ENCODE assay signal across 8 cellular contexts in genomic region chr18:49460958-49461601, GRCh38. TPM values are rescaled to one million over a fixed set of nuclear protein-coding genes. Genes with fewer than 3 reads are reported as not detected.
DNase-seq lines count a peak whose midpoint lies in the region; ATAC-seq, FAIRE-seq and TF ChIP-seq lines count a peak whose summit lies in the region.

No MANE protein-coding gene starts in this region.

- no peak overlapping the region for H3K4ac ChIP-seq in trophoblast cell (ENCODE audit: low read depth, low read length)

- DNase-seq in ELR (ENCODE audit: low read depth) (peak; percentile 14), NT2/D1 (ENCODE audit: low read depth, low spot score) (no peak), endothelial cell of umbilical vein (ENCODE audit: low read depth, low spot score) (no peak), trophoblast cell (peak; percentile 58 to 84), SK-N-DZ (ENCODE audit: low spot score) (no peak), urothelium cell line (ENCODE audit: low spot score) (no peak), retina (no peak)

- POLR2A ChIA-PET in endothelial cell of umbilical vein (lab: Charles Lee): interaction anchor here (0.7 kb wide), 1 partner anchor 743 kb away, joined by 4 read pairs; no protein-coding TSS in a partner anchor

- peak overlapping the region; percentile 9 for H3K4me3 ChIP-seq in NT2/D1 (ENCODE audit: insufficient read length, low read depth)
- H3K4me3 ChIP-seq in endothelial cell of umbilical vein (replicated peaks in 1 of 3; ENCODE audit: insufficient read depth in 1 of 3, low read depth in 1 of 3, low read length in 3 of 3): peak overlapping the region; percentile 57 to 99 (median 87)
- H3K4me3 ChIP-seq in trophoblast cell (ENCODE audit: low read depth, low read length): no peak overlapping the region

- peaks cover 6% of the 10 kb centered on the region for H3K79me1 ChIP-seq in trophoblast cell (ENCODE audit: low read length)

- peak overlapping the region; percentile 78 for H4K8ac ChIP-seq in trophoblast cell (ENCODE audit: low read depth, low read length)

- H3K4me1 ChIP-seq in NT2/D1 (ENCODE audit: insufficient read depth, insufficient read length): peaks cover 4% of the 10 kb centered on the region
- H3K4me1 ChIP-seq in endothelial cell of umbilical vein (ENCODE audit: control insufficient read depth, extremely low read depth, insufficient read depth, low read length): peaks cover 18% of the 10 kb centered on the region
- peaks cover 5 to 7% of the 10 kb centered on the region in 2 experiments for H3K4me1 ChIP-seq in trophoblast cell (ENCODE audit: control insufficient read depth in 1 of 2, insufficient read depth in 2 of 2, low read length in 2 of 2)

- peaks cover 4% of the 10 kb centered on the region for H4K20me1 ChIP-seq in endothelial cell of umbilical vein (replicated peaks; ENCODE audit: control insufficient read depth, extremely low read depth, insufficient read depth, low read length)

- ATAC-seq in HG03175 (IDR thresholded peaks at IDR 0.05; ENCODE audit: unreplicated experiment): no peak

- H3K27me3 ChIP-seq in NT2/D1 (ENCODE audit: insufficient read depth, insufficient read length) (no peaks in the 10 kb centered on the region), endothelial cell of umbilical vein (ENCODE audit: control insufficient read depth in 2 of 2, insufficient read depth in 2 of 2, low read length in 2 of 2) (peaks cover 0 to 1% of the 10 kb centered on the region in 2 experiments), trophoblast cell (ENCODE audit: insufficient read depth, low read length) (no peaks in the 10 kb centered on the region)

- no peak for FAIRE-seq in endothelial cell of umbilical vein (lab: Jason Lieb, UNC)
- FAIRE-seq in urothelium cell line (lab: Jason Lieb, UNC): no peak

- H3K27ac ChIP-seq in endothelial cell of umbilical vein (ENCODE audit: insufficient read depth, low read depth, low read length): peak overlapping the region; percentile 49
- no peak overlapping the region for H3K27ac ChIP-seq in trophoblast cell (ENCODE audit: low read depth, low read length)

- intact Hi-C loops in endothelial cell of umbilical vein (cut with micrococcal nuclease): loop anchor here (1.0 to 10.0 kb wide), 5 partner anchors 16 to 916 kb away; partner anchors contain the start of genes C18orf32 and RPL17

- CTCF ChIA-PET in endothelial cell of umbilical vein (lab: Charles Lee): interaction anchor here (0.9 to 1.7 kb wide), 4 partner anchors 16 to 399 kb away, joined by 3 to 4 read pairs (median 3); no protein-coding TSS in a partner anchor

- dilution Hi-C loops in endothelial cell of umbilical vein (cut with MboI; ENCODE audit: extremely low pct_ligation_motif_present, low sequenced_read_pairs): no loop called here

- H3K23ac ChIP-seq in trophoblast cell (ENCODE audit: low read length): no peak overlapping the region

- H3K79me2 ChIP-seq in endothelial cell of umbilical vein (ENCODE audit: control insufficient read depth, insufficient read depth, low read length) (peaks cover 36% of the 10 kb centered on the region), trophoblast cell (ENCODE audit: control insufficient read depth, insufficient read depth, low read length, poor library complexity) (peaks cover 9% of the 10 kb centered on the region)

- H4K91ac ChIP-seq in trophoblast cell (ENCODE audit: low read depth, low read length): peak overlapping the region; percentile 25

- no peaks in the 10 kb centered on the region for H3K9me1 ChIP-seq in endothelial cell of umbilical vein (replicated peaks; ENCODE audit: control insufficient read depth, extremely low read depth, insufficient read depth, low read length)

- peak overlapping the region; percentile 84 for H4K12ac ChIP-seq in trophoblast cell (ENCODE audit: low read depth, low read length)

- TF ChIP-seq CTCF in endothelial cell of umbilical vein (IDR thresholded peaks at IDR 0.05; ENCODE audit: extremely low read depth in 1 of 2, insufficient read depth in 1 of 2, low read depth in 1 of 2, low read length in 2 of 2): no peak

- WGBS in trophoblast cell (ENCODE audit: extremely low coverage, insufficient coverage, insufficient read length): no CpG with 5 or more reads among the region's 19 CpGs

- BruUV-seq in endothelial cell of umbilical vein (replicated peaks; lab: Mats Ljungman, UMichigan): TSS peak; percentile 92

- no peak for TF ChIP-seq POLR2A in endothelial cell of umbilical vein (IDR thresholded peaks at IDR 0.05; ENCODE audit: low read depth, low read length)

- no peak overlapping the region for H2BK120ac ChIP-seq in trophoblast cell (ENCODE audit: insufficient read depth, low read length, poor library complexity)

- H2AK5ac ChIP-seq in trophoblast cell (ENCODE audit: low read length): no peak overlapping the region

- H3K9me3 ChIP-seq in NT2/D1 (ENCODE audit: insufficient read depth, low read length) (no peaks in the 10 kb centered on the region), endothelial cell of umbilical vein (replicated peaks; ENCODE audit: control insufficient read depth, insufficient read depth, low read length) (no peaks in the 10 kb centered on the region), trophoblast cell (ENCODE audit: insufficient read depth, low read depth, low read length) (no peaks in the 10 kb centered on the region)

- H3K4me2 ChIP-seq in endothelial cell of umbilical vein (ENCODE audit: insufficient read depth, low read length): peak overlapping the region; percentile 17
- peak overlapping the region; percentile 99 for H3K4me2 ChIP-seq in trophoblast cell (ENCODE audit: low read length)

- H2AFZ ChIP-seq in endothelial cell of umbilical vein (ENCODE audit: low read depth, low read length): peak overlapping the region; percentile 87
- H2AFZ ChIP-seq in trophoblast cell (ENCODE audit: insufficient read depth, low read length, poor library complexity): peak overlapping the region; percentile 87

- peak overlapping the region; percentile 27 for H3K18ac ChIP-seq in trophoblast cell (ENCODE audit: low read length)

- H3K9ac ChIP-seq in NT2/D1 (ENCODE audit: insufficient read length, low read depth) (peak overlapping the region; percentile 38), endothelial cell of umbilical vein (replicated peaks; ENCODE audit: extremely low read depth, insufficient read depth, low read length) (peak overlapping the region; percentile 76), trophoblast cell (ENCODE audit: low read length) (no peak overlapping the region)

- H3K36me3 ChIP-seq in NT2/D1 (ENCODE audit: insufficient read depth, insufficient read length, low read length): no peaks in the 10 kb centered on the region
- no peaks in the 10 kb centered on the region for H3K36me3 ChIP-seq in endothelial cell of umbilical vein (ENCODE audit: control insufficient read depth in 2 of 2, extremely low read depth in 1 of 2, insufficient read depth in 2 of 2, low read length in 2 of 2)
- no peaks in the 10 kb centered on the region for H3K36me3 ChIP-seq in trophoblast cell (ENCODE audit: control insufficient read depth in 1 of 2, insufficient read depth in 2 of 2, low read length in 2 of 2)

- H3K14ac ChIP-seq in trophoblast cell (ENCODE audit: low read length): peak overlapping the region; percentile 17

- no peak overlapping the region for H2BK5ac ChIP-seq in trophoblast cell (ENCODE audit: low read depth, low read length, poor library complexity)

- peak overlapping the region; percentile 36 for H2BK12ac ChIP-seq in trophoblast cell (ENCODE audit: low read length)

TF ChIP-seq in endothelial cell of umbilical vein, 7 proteins besides CTCF, POLR2A, EP300 and RAD21 (continues in another document):
- no peak for TF ChIP-seq MAX (IDR thresholded peaks at IDR 0.05; ENCODE audit: insufficient read depth, insufficient read length)

RNA-seq across cellular contexts. Expression of gene DYM, which starts 0.6 kb away (rescaled TPM):
- total RNA-seq in endothelial cell of umbilical vein: 53.2 and 57.4 TPM in 2 replicates
- polyA plus RNA-seq in endothelial cell of umbilical vein: 21.9 and 26.4 TPM in 2 replicates
- 20.6 and 27.6 TPM in 2 replicates for polyA plus RNA-seq in endothelial cell of umbilical vein (2011; cell fraction: cytosol; rRNA removed)
- polyA plus RNA-seq in endothelial cell of umbilical vein (2011; cell fraction: nucleus; rRNA removed): 20.8 and 22.8 TPM in 2 replicates
- 29.9 and 40.9 TPM in 2 replicates for polyA plus RNA-seq in endothelial cell of umbilical vein (2012)
- 124 TPM in 2 replicates for polyA minus RNA-seq in endothelial cell of umbilical vein
- polyA minus RNA-seq in endothelial cell of umbilical vein (2011; cell fraction: cytosol; rRNA and poly(A)+ RNA removed): 56.4 TPM
- polyA minus RNA-seq in endothelial cell of umbilical vein (2011; cell fraction: nucleus; rRNA and poly(A)+ RNA removed): 211 and 218 TPM in 2 replicates
- 55.4 and 55.9 TPM in 2 replicates for polyA plus RNA-seq in trophoblast cell (2013)
- polyA plus RNA-seq in SK-N-DZ (2014; cell fraction: cytosol; rRNA removed): 29.4 and 35.8 TPM in 2 replicates
- 8.0 and 14.2 TPM in 2 replicates for polyA plus RNA-seq in SK-N-DZ (2014; cell fraction: nucleus; rRNA removed)

RNA-seq across cellular contexts. Expression of gene C18orf32, which starts 26.0 kb away (rescaled TPM):
- 27.4 and 28.4 TPM in 2 replicates for total RNA-seq in endothelial cell of umbilical vein
- 18.7 and 20.4 TPM in 2 replicates for polyA plus RNA-seq in endothelial cell of umbilical vein
- 20.2 and 27.0 TPM in 2 replicates for polyA plus RNA-seq in endothelial cell of umbilical vein (2011; cell fraction: cytosol; rRNA removed)
- polyA plus RNA-seq in endothelial cell of umbilical vein (2011; cell fraction: nucleus; rRNA removed): 10.1 and 11.5 TPM in 2 replicates
- polyA plus RNA-seq in endothelial cell of umbilical vein (2012): 17.8 and 20.8 TPM in 2 replicates
- polyA minus RNA-seq in endothelial cell of umbilical vein: 3.4 and 4.1 TPM in 2 replicates
- 5.7 TPM for polyA minus RNA-seq in endothelial cell of umbilical vein (2011; cell fraction: cytosol; rRNA and poly(A)+ RNA removed)
- polyA minus RNA-seq in endothelial cell of umbilical vein (2011; cell fraction: nucleus; rRNA and poly(A)+ RNA removed): 2.9 and 4.8 TPM in 2 replicates
- polyA plus RNA-seq in trophoblast cell (2013): 54.6 and 59.3 TPM in 2 replicates
- 73.1 and 87.7 TPM in 2 replicates for polyA plus RNA-seq in SK-N-DZ (2014; cell fraction: cytosol; rRNA removed)
- polyA plus RNA-seq in SK-N-DZ (2014; cell fraction: nucleus; rRNA removed): 44.2 and 62.9 TPM in 2 replicates

RNA-seq across cellular contexts. Expression of gene RPL17, which starts 31.2 kb away (rescaled TPM):
- total RNA-seq in endothelial cell of umbilical vein: 1,808 and 1,822 TPM in 2 replicates
- polyA plus RNA-seq in endothelial cell of umbilical vein: 2,510 and 3,284 TPM in 2 replicates
- 4,832 and 5,046 TPM in 2 replicates for polyA plus RNA-seq in endothelial cell of umbilical vein (2011; cell fraction: cytosol; rRNA removed)
- polyA plus RNA-seq in endothelial cell of umbilical vein (2011; cell fraction: nucleus; rRNA removed): 1,295 and 1,487 TPM in 2 replicates
- polyA plus RNA-seq in endothelial cell of umbilical vein (2012): 3,722 and 3,858 TPM in 2 replicates
- polyA minus RNA-seq in endothelial cell of umbilical vein: 915 and 991 TPM in 2 replicates
- 476 TPM for polyA minus RNA-seq in endothelial cell of umbilical vein (2011; cell fraction: cytosol; rRNA and poly(A)+ RNA removed)
- 210 and 272 TPM in 2 replicates for polyA minus RNA-seq in endothelial cell of umbilical vein (2011; cell fraction: nucleus; rRNA and poly(A)+ RNA removed)
- 3,507 and 3,728 TPM in 2 replicates for polyA plus RNA-seq in trophoblast cell (2013)
- polyA plus RNA-seq in SK-N-DZ (2014; cell fraction: cytosol; rRNA removed): 1,869 and 2,425 TPM in 2 replicates
- 1,649 and 1,835 TPM in 2 replicates for polyA plus RNA-seq in SK-N-DZ (2014; cell fraction: nucleus; rRNA removed)

Comparison
In these comparisons a context has a peak if more than half of its experiments do, and no peak if none do; other contexts are left out.
1. DNase-seq: peak in ELR (single experiment) and trophoblast cell (2 of 2); none in NT2/D1 (single experiment), endothelial cell of umbilical vein (single experiment), SK-N-DZ (single experiment), urothelium cell line (single experiment) and retina (single experiment).